ENCODE assay signal across 1 cellular context in genomic region chr3:11184328-11184969, GRCh38.
TF ChIP-seq lines count a peak whose summit lies in the region.
"Not testable (repeated sequence)": the region's sequence is repeated elsewhere in the genome, so short reads cannot be mapped to it uniquely, and the experiment has no call there.

No MANE protein-coding gene starts in this region.

TF ChIP-seq in K562, 482 proteins besides CTCF, POLR2A, EP300 and RAD21 (continued from another document):
- TF ChIP-seq ADNP (tag; IDR thresholded peaks at IDR 0.05) (0 out of 2 replicates have a peak, but pooled peaks have one; percentile 72), ZEB2 (IDR thresholded peaks at IDR 0.05) (0 out of 2 replicates have a peak, but pooled peaks have one; percentile 22), MTA2 (IDR thresholded peaks at IDR 0.05; ENCODE audit: low read depth) (peak; percentile 45; the same call in 1 of the 2 replicates), FOSL1 (tag; conservative IDR thresholded peaks at IDR 0.05) (peak; percentile 37; the same call in 1 of the 2 replicates), CBFA2T2 (conservative IDR thresholded peaks at IDR 0.05) (peak; percentile 59), NRF1 (conservative IDR thresholded peaks at IDR 0.05 in 1 of 2, IDR thresholded peaks at IDR 0.05 in 1 of 2) (0 out of 4 replicates have a peak, but pooled peaks of 1 of the 2 experiments have one; percentile 9), MEIS2 (IDR thresholded peaks at IDR 0.05; ENCODE audit: partially characterized antibody) (peak; percentile 94), PBX2 (tag; conservative IDR thresholded peaks at IDR 0.05; ENCODE audit: low read depth) (peak; percentile 89), TCF3 (CRISPR knock-in tag; IDR thresholded peaks at IDR 0.05) (peak; percentile 85), PKNOX1 (IDR thresholded peaks at IDR 0.05) (peak; percentile 78), TAL1 (IDR thresholded peaks at IDR 0.05) (peak; percentile 68), RCOR1 (IDR thresholded peaks at IDR 0.05; ENCODE audit: borderline replicate concordance in 1 of 2, low read depth in 2 of 2, low read length in 2 of 2) (peak in 1 of 2 experiments; percentile 50; a peak in 2 of 4 replicates), SPI1 (IDR thresholded peaks at IDR 0.05; ENCODE audit: borderline replicate concordance, low read depth, low read length) (0 out of 2 replicates have a peak, but pooled peaks have one; percentile 13), SMARCA4 (IDR thresholded peaks at IDR 0.05) (0 out of 2 replicates have a peak, but pooled peaks have one; percentile 24), TEAD4 (IDR thresholded peaks at IDR 0.05; ENCODE audit: low read length) (peak; percentile 71), KDM1A (IDR thresholded peaks at IDR 0.05) (peak in 1 of 2 experiments; percentile 59; a peak in 2 of 4 replicates), BCOR (IDR thresholded peaks at IDR 0.05) (0 out of 2 replicates have a peak, but pooled peaks have one; percentile 11), SOX6 (IDR thresholded peaks at IDR 0.05) (peak; percentile 77; the same call in 1 of the 2 replicates), CXXC5 (CRISPR knock-in tag; IDR thresholded peaks at IDR 0.05) (peak; percentile 66), MAFG (tag; conservative IDR thresholded peaks at IDR 0.05) (0 out of 2 replicates have a peak, but pooled peaks have one; percentile 20), ELF4 (CRISPR knock-in tag; IDR thresholded peaks at IDR 0.05) (peak; percentile 79; the same call in 1 of the 2 replicates), NCOR1 (IDR thresholded peaks at IDR 0.05) (peak; percentile 42; the same call in 1 of the 2 replicates), ZNF395 (CRISPR knock-in tag; IDR thresholded peaks at IDR 0.05) (0 out of 2 replicates have a peak, but pooled peaks have one; percentile 35), HDAC1 (IDR thresholded peaks at IDR 0.05) (0 out of 4 replicates have a peak, but pooled peaks of 1 of the 2 experiments have one; percentile 20), CBFA2T3 (IDR thresholded peaks at IDR 0.05) (peak; percentile 70), DMBX1 (CRISPR knock-in tag; IDR thresholded peaks at IDR 0.05; ENCODE audit: borderline replicate concordance) (peak; percentile 42; the same call in 1 of the 2 replicates), TRIM24 (IDR thresholded peaks at IDR 0.05) (peak in 1 of 2 experiments; percentile 50; a peak in 1 of 4 replicates), GATA2 (CRISPR knock-in tag; IDR thresholded peaks at IDR 0.05) (peak; percentile 58; the same call in 1 of the 2 replicates), SMAD4 (CRISPR knock-in tag; conservative IDR thresholded peaks at IDR 0.05) (peak; percentile 94)
- TF ChIP-seq PBX2 (CRISPR knock-in tag; IDR thresholded peaks at IDR 0.05; ENCODE audit: low read depth); TEAD4 (CRISPR knock-in tag; IDR thresholded peaks at IDR 0.05; ENCODE audit: borderline replicate concordance): not testable (repeated sequence)
- TF ChIP-seq, protein P1, sequence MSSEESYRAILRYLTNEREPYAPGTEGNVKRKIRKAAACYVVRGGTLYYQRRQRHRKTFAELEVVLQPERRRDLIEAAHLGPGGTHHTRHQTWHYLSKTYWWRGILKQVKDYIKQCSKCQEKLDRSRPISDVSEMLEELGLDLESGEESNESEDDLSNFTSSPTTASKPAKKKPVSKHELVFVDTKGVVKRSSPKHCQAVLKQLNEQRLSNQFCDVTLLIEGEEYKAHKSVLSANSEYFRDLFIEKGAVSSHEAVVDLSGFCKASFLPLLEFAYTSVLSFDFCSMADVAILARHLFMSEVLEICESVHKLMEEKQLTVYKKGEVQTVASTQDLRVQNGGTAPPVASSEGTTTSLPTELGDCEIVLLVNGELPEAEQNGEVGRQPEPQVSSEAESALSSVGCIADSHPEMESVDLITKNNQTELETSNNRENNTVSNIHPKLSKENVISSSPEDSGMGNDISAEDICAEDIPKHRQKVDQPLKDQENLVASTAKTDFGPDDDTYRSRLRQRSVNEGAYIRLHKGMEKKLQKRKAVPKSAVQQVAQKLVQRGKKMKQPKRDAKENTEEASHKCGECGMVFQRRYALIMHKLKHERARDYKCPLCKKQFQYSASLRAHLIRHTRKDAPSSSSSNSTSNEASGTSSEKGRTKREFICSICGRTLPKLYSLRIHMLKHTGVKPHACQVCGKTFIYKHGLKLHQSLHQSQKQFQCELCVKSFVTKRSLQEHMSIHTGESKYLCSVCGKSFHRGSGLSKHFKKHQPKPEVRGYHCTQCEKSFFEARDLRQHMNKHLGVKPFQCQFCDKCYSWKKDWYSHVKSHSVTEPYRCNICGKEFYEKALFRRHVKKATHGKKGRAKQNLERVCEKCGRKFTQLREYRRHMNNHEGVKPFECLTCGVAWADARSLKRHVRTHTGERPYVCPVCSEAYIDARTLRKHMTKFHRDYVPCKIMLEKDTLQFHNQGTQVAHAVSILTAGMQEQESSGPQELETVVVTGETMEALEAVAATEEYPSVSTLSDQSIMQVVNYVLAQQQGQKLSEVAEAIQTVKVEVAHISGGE (CRISPR knock-in tag; IDR thresholded peaks at IDR 0.05): 0 out of 6 replicates have a peak, but pooled peaks of 1 of the 3 experiments have one; percentile 21
